In the genomic region with DNA sequence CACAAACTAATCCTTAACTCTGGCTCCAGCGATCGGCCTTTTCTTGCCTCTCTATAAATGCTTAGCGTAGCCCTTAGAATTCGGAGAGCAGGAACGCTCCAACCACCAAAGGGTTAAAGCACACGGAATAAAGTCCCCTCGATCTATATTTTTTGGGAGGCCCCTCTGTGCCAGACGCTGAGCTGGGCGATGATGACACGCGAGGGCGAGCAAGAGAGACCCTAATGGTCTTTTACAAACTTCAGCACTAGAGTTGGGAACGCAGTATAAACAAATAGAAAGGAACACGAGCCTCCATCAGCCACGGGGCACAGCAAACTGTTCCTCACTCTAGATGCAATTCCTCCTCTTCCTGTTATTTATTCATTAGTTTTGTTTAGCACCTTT, we compare ENCODE assay signal across 13 cellular contexts. TPM values are rescaled to one million over a fixed set of nuclear protein-coding genes. Genes with fewer than 3 reads are reported as not detected.
DNase-seq lines count a peak whose midpoint lies in the region; ATAC-seq, FAIRE-seq and TF ChIP-seq lines count a peak whose summit lies in the region.
"Had no signal": no experiment of that assay in that cellular context is flagged by ENCODE, and none has a peak within 500 bp of the region (broad histone marks: within the 10 kb centered on the region; RNA-seq: fewer than 3 reads in every experiment).

No MANE protein-coding gene starts in this region.

- no peak overlapping the region for H4K8ac ChIP-seq in H1 (ENCODE audit: extremely low read depth, insufficient read depth, low read length)

- H3K79me1 ChIP-seq in H1 (ENCODE audit: low read depth, low read length) = peaks cover 3% of the 10 kb centered on the region; the same call in 1 of the 2 replicates

- H2BK5ac ChIP-seq in H1 (ENCODE audit: low read depth, low read length) = no peak overlapping the region

- CTCF ChIA-PET in H1 (lab: Charles Lee; ENCODE audit: partially characterized antibody) = interaction anchor here (1.1 kb wide), 1 partner anchor 11 kb away, joined by 6 read pairs; no protein-coding TSS in a partner anchor

- H3K4me2 ChIP-seq in H1 (ENCODE audit: insufficient read depth in 1 of 2, low read depth in 2 of 2, low read length in 2 of 2) = peak overlapping the region; percentile 84 to 93

- H3K56ac ChIP-seq in H1 (replicated peaks; ENCODE audit: insufficient read length, low read depth, low read length) = no peak overlapping the region

- no peak for TF ChIP-seq POLR2A in H1 (IDR thresholded peaks at IDR 0.05; ENCODE audit: control extremely low read depth in 1 of 2, low read depth in 2 of 2, low read length in 2 of 2)
- TF ChIP-seq POLR2A in upper lobe of left lung (IDR thresholded peaks at IDR 0.05) = no peak

- H2BK20ac ChIP-seq in H1 (ENCODE audit: low read length) = no peak overlapping the region

- H3K36me3 ChIP-seq in cardiac muscle cell = no peaks in the 10 kb centered on the region
- peaks cover 0 to 14% (median 2%) of the 10 kb centered on the region in 4 experiments; a peak in 3 of 8 replicates for H3K36me3 ChIP-seq in H1 (ENCODE audit: control insufficient read depth in 2 of 4, insufficient read depth in 4 of 4, low read length in 3 of 4)
- no peaks in the 10 kb centered on the region for H3K36me3 ChIP-seq in muscle layer of duodenum (ENCODE audit: control insufficient read depth in 1 of 2, insufficient read depth in 2 of 2, low read length in 2 of 2)
- no peaks in the 10 kb centered on the region for H3K36me3 ChIP-seq in upper lobe of left lung
- H3K36me3 ChIP-seq: adrenal gland had no signal

- H2AFZ ChIP-seq in H1 (ENCODE audit: low read length) = no peak overlapping the region

- peak in 1 of 2 donors; percentile 33 for DNase-seq in cardiac muscle cell (ENCODE audit: low read depth in 1 of 2, low spot score in 1 of 2)
- no peak for DNase-seq in cardiac septum (ENCODE audit: low spot score)
- DNase-seq in H1 (ENCODE audit: low read depth in 1 of 2, low spot score in 2 of 2) = no peak
- DNase-seq in upper lobe of left lung = no peak
- DNase-seq in natural killer cell = no peak
- no peak for DNase-seq in hepatic stellate cell (ENCODE audit: low spot score)
- DNase-seq in NCI-H2029 (lab: John Stamatoyannopoulos, UW) = no peak
- DNase-seq: activated CD4-positive, alpha-beta T cell treated with anti-CD3 and anti-CD28 coated beads for 1 hour; adrenal gland; CD4-positive, alpha-beta memory T cell; IMR-90; stimulated activated CD4-positive, alpha-beta T cell treated with anti-CD3 and anti-CD28 coated beads, Interleukin-4, amount 100 ng/mL, for 1 hour had no signal

- intact Hi-C loops in cardiac septum (cut with DNase I) = no loop called here
- intact Hi-C loops in natural killer cell (cut with micrococcal nuclease) = no loop called here

- H3K9me3 Mint-ChIP-seq in natural killer cell = peaks cover 0 to 2% of the 10 kb centered on the region in 2 donors

- ATAC-seq in upper lobe of left lung (ENCODE audit: low FRiP score in 2 of 2) = no peak
- ATAC-seq in natural killer cell = no peak

- no peak overlapping the region for H4K91ac ChIP-seq in H1 (replicated peaks; ENCODE audit: insufficient read length, low read length)

- H3K4me1 Mint-ChIP-seq in natural killer cell = no peaks in the 10 kb centered on the region

- FAIRE-seq in H1 (lab: Jason Lieb, UNC) = no peak

- H3K23ac ChIP-seq in H1 (ENCODE audit: insufficient read length) = no peak overlapping the region

- no peak overlapping the region for H3K4ac ChIP-seq in H1 (replicated peaks; ENCODE audit: insufficient read length, low read depth, low read length)

- peak overlapping the region in 1 of 4 experiments; percentile 2; a peak in 1 of 7 replicates for H3K9ac ChIP-seq in H1 (replicated peaks in 1 of 4; ENCODE audit: extremely low read depth in 1 of 4, low read depth in 3 of 4, low read length in 3 of 4)

- no peaks in the 10 kb centered on the region for H3K4me1 ChIP-seq in cardiac muscle cell (ENCODE audit: low read depth)
- peaks cover 0 to 14% (median 7%) of the 10 kb centered on the region in 4 experiments; a peak in 5 of 7 replicates for H3K4me1 ChIP-seq in H1 (replicated peaks in 1 of 4; ENCODE audit: control insufficient read depth in 3 of 4, insufficient read depth in 4 of 4, low read length in 3 of 4)
- H3K4me1 ChIP-seq in muscle layer of duodenum (ENCODE audit: control insufficient read depth in 1 of 2, insufficient read depth in 2 of 2, low read length in 2 of 2) = peaks cover 0 to 18% of the 10 kb centered on the region in 2 donors
- peaks cover 6 to 27% (median 14%) of the 10 kb centered on the region in 4 donors for H3K4me1 ChIP-seq in upper lobe of left lung

- H3K36me3 Mint-ChIP-seq in natural killer cell = peaks cover 6% of the 10 kb centered on the region
- H3K36me3 Mint-ChIP-seq: CD4-positive, alpha-beta memory T cell had no signal

- H4K20me1 ChIP-seq in H1 (replicated peaks in 1 of 2; ENCODE audit: control insufficient read depth in 1 of 2, insufficient read depth in 2 of 2, low read length in 2 of 2) = peaks cover 3 to 8% of the 10 kb centered on the region in 2 experiments

- no peak overlapping the region for H2BK120ac ChIP-seq in H1 (replicated peaks; ENCODE audit: low read depth, low read length)

- no peak overlapping the region for H3K14ac ChIP-seq in H1 (ENCODE audit: insufficient read length)

- no peak overlapping the region for H3K27ac ChIP-seq in cardiac muscle cell
- H3K27ac ChIP-seq in H1 (ENCODE audit: low read depth, low read length) = no peak overlapping the region
- H3K27ac ChIP-seq in muscle layer of duodenum (ENCODE audit: low read length) = peak overlapping the region; percentile 42
- H3K27ac ChIP-seq in upper lobe of left lung = no peak overlapping the region
- H3K27ac ChIP-seq: adrenal gland had no signal

- TF ChIP-seq RAD21 in H1 (IDR thresholded peaks at IDR 0.05 in 1 of 2, conservative IDR thresholded peaks at IDR 0.05 in 1 of 2; ENCODE audit: low read depth in 2 of 2, low read length in 2 of 2) = no peak; a peak in 1 of 4 replicates

- POLR2A ChIA-PET in H1 (lab: Charles Lee; ENCODE audit: partially characterized antibody) = no interaction called here

- peaks cover 16% of the 10 kb centered on the region; the same call in 1 of the 2 replicates for H3K23me2 ChIP-seq in H1 (ENCODE audit: low read depth, low read length)

- peaks cover 75% of the 10 kb centered on the region for H3K27me3 ChIP-seq in cardiac muscle cell
- H3K27me3 ChIP-seq in H1 (replicated peaks in 1 of 4; ENCODE audit: control insufficient read depth in 3 of 4, extremely low read depth in 1 of 4, insufficient read depth in 3 of 4, low read length in 3 of 4) = peaks cover 0 to 14% (median 11%) of the 10 kb centered on the region in 4 experiments; a peak in 5 of 7 replicates
- no peaks in the 10 kb centered on the region for H3K27me3 ChIP-seq in muscle layer of duodenum (ENCODE audit: low read depth, low read length)
- peaks cover 0 to 18% (median 6%) of the 10 kb centered on the region in 4 donors for H3K27me3 ChIP-seq in upper lobe of left lung

- H3K9me3 ChIP-seq in cardiac muscle cell (ENCODE audit: low read depth) (no peaks in the 10 kb centered on the region), H1 (ENCODE audit: insufficient read depth in 2 of 2, low read depth in 1 of 2, low read length in 1 of 2) (no peaks in the 10 kb centered on the region), muscle layer of duodenum (ENCODE audit: control insufficient read depth in 1 of 2, low read length in 2 of 2) (no peaks in the 10 kb centered on the region), upper lobe of left lung (no peaks in the 10 kb centered on the region)
- H3K9me3 ChIP-seq: adrenal gland had no signal

- no peak overlapping the region for H4K5ac ChIP-seq in H1 (ENCODE audit: insufficient read length, low read depth, low read length)

- no peak overlapping the region for H2BK12ac ChIP-seq in H1 (ENCODE audit: low read depth, low read length)

- TF ChIP-seq EP300 in H1 (IDR thresholded peaks at IDR 0.05; ENCODE audit: borderline replicate concordance in 1 of 2, low read depth in 2 of 2, low read length in 2 of 2) (no peak), upper lobe of left lung (IDR thresholded peaks at IDR 0.05) (no peak)

- peaks cover 15 to 58% of the 10 kb centered on the region in 2 experiments; a peak in 3 of 4 replicates for H3K79me2 ChIP-seq in H1 (ENCODE audit: control insufficient read depth in 1 of 2, insufficient read depth in 2 of 2, low read length in 2 of 2)

- H3K18ac ChIP-seq in H1 (ENCODE audit: extremely low read depth, low read length) = peak overlapping the region; percentile 75; the same call in 1 of the 2 replicates

- no peak overlapping the region for H3K4me3 Mint-ChIP-seq in natural killer cell

- no peak overlapping the region for H2BK15ac ChIP-seq in H1 (ENCODE audit: low read length)

- no peak for TF ChIP-seq CTCF in cardiac muscle cell (IDR thresholded peaks at IDR 0.05; ENCODE audit: low read depth, low read length)
- no peak for TF ChIP-seq CTCF in H1 (IDR thresholded peaks at IDR 0.05; ENCODE audit: control extremely low read depth in 1 of 3, insufficient read depth in 1 of 3, low read depth in 1 of 3, low read length in 3 of 3)
- no peak for TF ChIP-seq CTCF in upper lobe of left lung (IDR thresholded peaks at IDR 0.05)
- TF ChIP-seq CTCF in natural killer cell (IDR thresholded peaks at IDR 0.05) = no peak

- H3K27ac Mint-ChIP-seq in natural killer cell = no peak overlapping the region
- H3K27ac Mint-ChIP-seq: CD4-positive, alpha-beta memory T cell had no signal

- WGBS in H1 (ENCODE audit: extremely low coverage in 1 of 2, insufficient coverage in 1 of 2, insufficient read length in 1 of 2, insufficient replicate concordance in 2 of 2, low coverage in 1 of 2, low lambda C conversion rate in 2 of 2, missing lambda C conversion rate in 1 of 2), 2 experiments = 3% methylated on average over 15 of the region's 15 CpGs; no CpG with 5 or more reads in 1 of the 2 experiments
- WGBS in upper lobe of left lung, 2 donors = 9 to 10% methylated on average over 15 of the region's 15 CpGs

- no peak overlapping the region for H2AK5ac ChIP-seq in H1 (ENCODE audit: low read depth, low read length)

- H3K4me3 ChIP-seq in cardiac muscle cell (peak overlapping the region; percentile 38), H1 (ENCODE audit: extremely low read depth in 1 of 4, insufficient read depth in 2 of 4, low read depth in 3 of 4, low read length in 4 of 4) (peak overlapping the region; percentile 80 to 97 (median 82)), muscle layer of duodenum (ENCODE audit: low read depth in 1 of 2, low read length in 2 of 2) (peak overlapping the region; percentile 63 to 68), upper lobe of left lung (peak overlapping the region in 3 of 4 donors; percentile 45 to 54 (median 50))

- peaks cover 26 to 54% of the 10 kb centered on the region in 2 donors for H3K27me3 Mint-ChIP-seq in natural killer cell (ENCODE audit: low read depth in 2 of 2)

RNA-seq across cellular contexts. Expression of gene TOX3, which starts 1.8 kb away (rescaled TPM):
- total RNA-seq in cardiac muscle cell (0.04 and 0.24 TPM in 2 replicates), cardiac septum (not detected), upper lobe of left lung (10 to 100 TPM in 1 of 6 donors, 1 to 10 TPM in 4, under 1 TPM in 1; 0.61 to 22.0 (median 4.9) TPM), natural killer cell (not detected)
- polyA plus RNA-seq in cardiac muscle cell (0.22 and 0.79 TPM in 2 replicates), H1 (2011; rRNA removed) (22.7 and 31.2 TPM in 2 replicates)
- total RNA-seq in H1 (2021; fragmentation: NEBNext Ultra II Directional; extraction: Animal tissue kit (Norgen Biotek cat#: 25700)) = 16.7 and 21.2 TPM in 2 replicates
- polyA plus RNA-seq in H1 (2011; cell fraction: cytosol; rRNA removed) = 13.6 TPM
- polyA plus RNA-seq in H1 (2011; cell fraction: nucleus; rRNA removed) = 39.3 TPM
- polyA plus RNA-seq in H1 (2012, experiment 1 of 2) = 17.8 to 24.5 TPM (median 19.6 TPM) in 4 replicates
- polyA plus RNA-seq in H1 (2012, experiment 2 of 2) = 2.6 TPM
- polyA plus RNA-seq in H1 (2013, experiment 1 of 2) = 8.0 TPM
- polyA plus RNA-seq in H1 (2013, experiment 2 of 2) = 7.7 TPM
- polyA minus RNA-seq in H1 (2011; rRNA and poly(A)+ RNA removed) = 56.6 and 76.8 TPM in 2 replicates
- 25.2 TPM for polyA minus RNA-seq in H1 (2011; cell fraction: cytosol; rRNA and poly(A)+ RNA removed)
- polyA minus RNA-seq in H1 (2011; cell fraction: nucleus; rRNA and poly(A)+ RNA removed) = 48.8 TPM
- total RNA-seq: CD4-positive, alpha-beta memory T cell; IMR-90 had no signal
- polyA plus RNA-seq: IMR-90 had no signal
